Comparison of ENCODE assay signal across 8 cellular contexts in the genomic region with DNA sequence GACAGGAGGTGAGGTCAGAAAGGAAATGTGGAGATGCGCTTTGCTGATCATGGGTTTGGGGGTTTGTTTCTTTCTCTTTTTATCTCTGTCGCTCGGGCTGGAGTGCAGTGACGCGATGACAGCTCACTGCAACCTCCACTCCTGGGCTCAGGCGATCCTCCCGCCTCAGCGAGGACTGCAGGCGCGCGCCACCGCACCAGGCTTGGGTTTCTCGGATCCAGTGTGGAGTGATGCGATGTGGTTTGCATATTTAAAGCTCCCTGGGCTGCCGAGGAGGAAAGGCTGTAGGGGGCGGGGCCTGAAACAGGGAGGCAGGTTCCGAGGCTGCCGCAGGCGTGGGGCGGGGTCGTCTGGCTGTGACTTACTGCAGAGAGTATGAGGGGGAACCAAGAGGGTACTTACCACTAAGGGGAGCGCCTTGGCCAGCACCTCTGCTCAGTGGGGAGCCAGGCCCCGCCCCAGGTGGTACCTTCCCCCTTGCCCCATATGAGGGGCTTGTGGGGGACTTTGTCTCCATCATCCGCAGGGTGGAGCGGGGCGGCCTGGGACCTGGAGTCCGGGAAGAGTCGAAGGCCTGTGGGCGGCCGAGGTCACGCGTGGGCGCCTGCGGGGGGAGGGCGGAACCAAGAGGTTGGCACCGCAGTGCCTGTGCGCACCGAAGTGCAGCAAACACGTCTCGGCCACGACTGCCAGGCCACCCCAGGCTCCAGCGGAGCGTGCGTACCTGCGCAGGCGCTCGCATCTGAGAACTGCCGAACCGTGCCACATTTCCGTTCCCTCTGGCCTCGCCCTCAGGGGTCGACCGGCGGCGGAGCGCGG. TPM values are rescaled to one million over a fixed set of nuclear protein-coding genes. Genes with fewer than 3 reads are reported as not detected.
A peak's percentile ranks its signal among the peaks of the same experiment; 100 is the strongest.
DNase-seq lines count a peak whose midpoint lies in the region; ATAC-seq, FAIRE-seq and TF ChIP-seq lines count a peak whose summit lies in the region.

No MANE protein-coding gene starts in this region.

- H3K4me1 ChIP-seq in Panc1 (ENCODE audit: control insufficient read depth, insufficient read depth, low read length), result peaks cover 38% of the 10 kb centered on the region
- peaks cover 36 to 39% of the 10 kb centered on the region in 2 donors for H3K4me1 ChIP-seq in mucosa of rectum (ENCODE audit: control insufficient read depth in 2 of 2, insufficient read depth in 2 of 2, low read length in 2 of 2)

- TF ChIP-seq CTCF in Panc1 (IDR thresholded peaks at IDR 0.05) (no peak), brain microvascular endothelial cell (IDR thresholded peaks at IDR 0.05; ENCODE audit: low read depth, low read length, missing control alignments) (no peak)

- H3K9me3 ChIP-seq in Panc1 (ENCODE audit: control insufficient read depth, insufficient read depth, low read depth, low read length), result no peaks in the 10 kb centered on the region
- no peaks in the 10 kb centered on the region for H3K9me3 ChIP-seq in mucosa of rectum (ENCODE audit: control insufficient read depth in 2 of 2, low read length in 2 of 2)

- H3K27ac ChIP-seq in Panc1 (ENCODE audit: low read length), result peak overlapping the region; percentile 45
- no peak overlapping the region for H3K27ac ChIP-seq in brain microvascular endothelial cell
- peak overlapping the region; percentile 41 to 56 for H3K27ac ChIP-seq in mucosa of rectum (ENCODE audit: low read depth in 2 of 2, low read length in 2 of 2)

- CTCF ChIA-PET in Panc1 (lab: Charles Lee), result interaction anchor here (1.2 to 1.3 kb wide), 2 partner anchors 40 to 108 kb away, joined by 4 to 5 read pairs; no protein-coding TSS in a partner anchor

- peak overlapping the region; percentile 21 to 33 for H3K4me3 ChIP-seq in Panc1 (ENCODE audit: low read depth in 2 of 2, low read length in 2 of 2)
- H3K4me3 ChIP-seq in brain microvascular endothelial cell (ENCODE audit: low read depth, low read length), result peak overlapping the region; percentile 35
- H3K4me3 ChIP-seq in mucosa of rectum (ENCODE audit: low read length in 2 of 2), result peak overlapping the region; percentile 39 to 63

- no TSS peak for BruUV-seq in Panc1 (replicated peaks; lab: Mats Ljungman, UMichigan)

- POLR2A ChIA-PET in Panc1 (lab: Charles Lee), result interaction anchor here (0.5 to 0.6 kb wide), 2 partner anchors 29 to 410 kb away, joined by 3 to 7 read pairs; no protein-coding TSS in a partner anchor

- no peak for TF ChIP-seq POLR2A in erythroblast (IDR thresholded peaks at IDR 0.05; ENCODE audit: low read length)

- H3K36me3 ChIP-seq in Panc1 (ENCODE audit: control insufficient read depth, insufficient read depth, low read length) (no peaks in the 10 kb centered on the region), brain microvascular endothelial cell (replicated peaks) (no peaks in the 10 kb centered on the region), mucosa of rectum (ENCODE audit: control insufficient read depth in 2 of 2, insufficient read depth in 2 of 2, low read length in 2 of 2) (no peaks in the 10 kb centered on the region)

- intact Hi-C loops in Panc1 (cut with micrococcal nuclease; ENCODE audit: unreplicated experiment) (no loop called here), posterior vena cava (cut with DNase I) (loop anchor here in 1 of 2 donors (5.0 kb wide), 1 partner anchor 114 kb away; no protein-coding TSS in a partner anchor)

- in situ Hi-C loops in Panc1 (cut with HindIII; ENCODE audit: low pct_unique_long_range_greater_than_20kb, low sequenced_read_pairs) (no loop called here), brain microvascular endothelial cell (cut with HindIII; ENCODE audit: low pct_ligation_motif_present, low sequenced_read_pairs) (no loop called here)

- ATAC-seq in GM21390 (IDR thresholded peaks at IDR 0.05; ENCODE audit: unreplicated experiment), result peak; percentile 47
- no peak for ATAC-seq in Panc1

- DNase-seq in Panc1 (ENCODE audit: low read depth, low spot score) (no peak), brain microvascular endothelial cell (no peak), posterior vena cava (ENCODE audit: low spot score) (no peak), epidermal melanocyte (ENCODE audit: insufficient read length, low spot score) (no peak), erythroblast (lab: John Stamatoyannopoulos, UW) (no peak), frontal cortex (ENCODE audit: low spot score in 2 of 2) (no peak)

- H3K27me3 ChIP-seq in Panc1 (ENCODE audit: control insufficient read depth, insufficient read depth, low read length) (no peaks in the 10 kb centered on the region), brain microvascular endothelial cell (replicated peaks) (no peaks in the 10 kb centered on the region), mucosa of rectum (ENCODE audit: control insufficient read depth in 2 of 2, insufficient read depth in 2 of 2, low read length in 2 of 2) (no peaks in the 10 kb centered on the region)

- no peak for FAIRE-seq in frontal cortex (lab: Jason Lieb, UNC)

- peak overlapping the region; percentile 47 to 73 for H3K9ac ChIP-seq in mucosa of rectum (ENCODE audit: low read depth in 1 of 2, low read length in 2 of 2)

RNA-seq across cellular contexts. Expression of gene BAK1, which starts 12.7 kb away (rescaled TPM):
- total RNA-seq in Panc1 (2021; ENCODE audit: unreplicated experiment), result 31.5 TPM
- 36.3 TPM for polyA plus RNA-seq in Panc1 (2012; ENCODE audit: insufficient read length)
- 10 to 100 TPM; 12.4 to 17.7 TPM for total RNA-seq in posterior vena cava
- total RNA-seq in frontal cortex, result 2.9 TPM

RNA-seq across cellular contexts. Expression of gene ITPR3, which starts 28.3 kb away (rescaled TPM):
- total RNA-seq in Panc1 (2021; ENCODE audit: unreplicated experiment), result 65.8 TPM
- 58.9 TPM for polyA plus RNA-seq in Panc1 (2012; ENCODE audit: insufficient read length)
- total RNA-seq in posterior vena cava, result 10 to 100 TPM; 15.6 to 17.1 TPM
- total RNA-seq in frontal cortex, result 1.2 TPM
